ENCODE assay signal across 15 cellular contexts in the genomic region with DNA sequence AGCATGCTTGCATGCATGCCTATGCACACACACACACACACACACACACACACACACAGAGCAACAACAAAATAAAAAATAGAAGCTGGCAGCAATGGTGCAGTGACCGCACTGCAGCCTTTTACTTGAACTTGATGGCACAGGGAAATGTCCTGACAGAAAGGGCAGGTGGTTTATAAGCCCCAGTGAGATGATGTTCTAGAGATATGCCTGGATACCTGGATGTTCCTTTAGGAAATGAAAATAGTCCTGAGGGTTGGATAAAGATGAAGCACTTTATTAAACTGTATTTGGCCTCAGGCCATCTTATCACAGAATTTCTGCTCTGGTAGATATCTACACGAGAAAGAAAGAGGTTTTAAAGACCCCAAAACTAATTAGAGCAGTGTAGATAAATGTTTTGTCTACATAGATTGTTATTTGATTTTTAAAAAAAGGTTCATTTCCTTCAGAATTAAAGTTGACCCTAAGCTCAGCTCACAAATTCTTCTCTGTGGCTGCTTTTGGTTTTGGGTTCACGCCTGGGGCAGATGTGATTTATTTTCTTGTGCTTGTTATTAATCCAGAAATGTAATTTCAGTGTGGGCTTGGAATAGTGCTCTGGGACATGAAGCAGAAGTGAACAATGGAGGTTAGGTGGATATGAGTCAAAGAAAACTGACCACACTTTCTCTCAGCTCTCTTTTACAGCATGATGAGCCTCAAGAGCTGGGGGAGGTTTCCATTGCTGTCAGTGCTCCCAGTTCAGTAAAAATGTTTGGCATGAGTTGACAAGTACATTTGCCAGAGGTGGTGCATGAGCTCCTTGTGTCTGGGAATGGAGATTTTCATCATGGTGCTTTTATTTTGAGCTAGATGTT. TPM values are rescaled to one million over a fixed set of nuclear protein-coding genes. Genes with fewer than 3 reads are reported as not detected.
DNase-seq lines count a peak whose midpoint lies in the region; ATAC-seq, FAIRE-seq and TF ChIP-seq lines count a peak whose summit lies in the region.
"Had no signal": no experiment of that assay in that cellular context is flagged by ENCODE, and none has a peak within 500 bp of the region (broad histone marks: within the 10 kb centered on the region; RNA-seq: fewer than 3 reads in every experiment).

No MANE protein-coding gene starts in this region.

- FAIRE-seq in astrocyte (lab: Jason Lieb, UNC): peak; percentile 68
- FAIRE-seq: GM12892 had no signal

- WGBS in aorta, 2 donors: 38% methylated on average over 3 of the region's 3 CpGs

- ATAC-seq in left cardiac atrium (peak; percentile 64 to 89), aorta (ENCODE audit: low FRiP score) (peak; percentile 69)
- ATAC-seq in naive thymus-derived CD4-positive, alpha-beta T cell: no peak
- ATAC-seq: effector memory CD8-positive, alpha-beta T cell had no signal

- H3K4me1 Mint-ChIP-seq in astrocyte (ENCODE audit: low read depth, unreplicated experiment): peaks cover 21% of the 10 kb centered on the region
- H3K4me1 Mint-ChIP-seq in naive thymus-derived CD4-positive, alpha-beta T cell: peaks cover 0 to 8% (median 0%) of the 10 kb centered on the region in 7 donors
- no peaks in the 10 kb centered on the region for H3K4me1 Mint-ChIP-seq in activated T-helper 2 cell treated with anti-CD3 and anti-CD28 coated beads, Interferon-gamma antibody, Interleukin-2, Interleukin-4, amounts not matched to agents 10 μg/mL and 5 μg/mL and 100 μg/mL, durations not matched to agents 14 hours and 24 hours and 36 hours (ENCODE audit: low read depth)

- intact Hi-C loops in left cardiac atrium (cut with DNase I) (no loop called here), cardiac septum (cut with DNase I) (loop anchor here (5.0 kb wide), 1 partner anchor 74 kb away; no protein-coding TSS in a partner anchor), aorta (cut with DNase I) (no loop called here)
- intact Hi-C loops in naive thymus-derived CD4-positive, alpha-beta T cell (cut with micrococcal nuclease): no loop called here
- intact Hi-C loops in activated T-helper 2 cell treated with anti-CD3 and anti-CD28 coated beads, Interferon-gamma antibody, Interleukin-2, Interleukin-4, amounts not matched to agents 10 μg/mL and 5 μg/mL and 100 μg/mL, durations not matched to agents 14 hours and 24 hours and 36 hours (cut with micrococcal nuclease): no loop called here

- peaks cover 21% of the 10 kb centered on the region for H3K4me1 ChIP-seq in astrocyte (ENCODE audit: insufficient read depth, low read length)
- H3K4me1 ChIP-seq in aorta (ENCODE audit: control insufficient read depth in 1 of 2, insufficient read depth in 2 of 2, low read length in 2 of 2): no peaks in the 10 kb centered on the region
- no peaks in the 10 kb centered on the region for H3K4me1 ChIP-seq in naive thymus-derived CD4-positive, alpha-beta T cell (ENCODE audit: control insufficient read depth in 2 of 2, insufficient read depth in 2 of 2, low read length in 2 of 2)

- DNase-seq in left cardiac atrium (no peak), cardiac septum (ENCODE audit: low spot score) (no peak), astrocyte (ENCODE audit: low read depth) (peak; percentile 96), kidney epithelial cell (ENCODE audit: low read depth) (peak; percentile 53), aorta (no peak), GM10248 (ENCODE audit: extremely low spot score) (no peak)
- no peak for DNase-seq in naive thymus-derived CD4-positive, alpha-beta T cell
- no peak for DNase-seq in activated T-helper 2 cell treated with anti-CD3 and anti-CD28 coated beads, Interferon-gamma antibody, Interleukin-2, Interleukin-4, amounts not matched to agents 10 μg/mL and 5 μg/mL and 100 μg/mL, durations not matched to agents 14 hours and 24 hours and 36 hours (ENCODE audit: low spot score)
- DNase-seq: activated naive CD4-positive, alpha-beta T cell treated with Interleukin-2 at 50 U/mL for 16 hours; effector memory CD8-positive, alpha-beta T cell; MM.1S; WERI-Rb-1 had no signal

- peaks cover 4% of the 10 kb centered on the region for H3K9me3 Mint-ChIP-seq in astrocyte (ENCODE audit: unreplicated experiment)
- no peaks in the 10 kb centered on the region for H3K9me3 Mint-ChIP-seq in naive thymus-derived CD4-positive, alpha-beta T cell
- no peaks in the 10 kb centered on the region for H3K9me3 Mint-ChIP-seq in activated T-helper 2 cell treated with anti-CD3 and anti-CD28 coated beads, Interferon-gamma antibody, Interleukin-2, Interleukin-4, amounts not matched to agents 10 μg/mL and 5 μg/mL and 100 μg/mL, durations not matched to agents 14 hours and 24 hours and 36 hours
- H3K9me3 Mint-ChIP-seq: effector memory CD8-positive, alpha-beta T cell had no signal

- no peak for TF ChIP-seq CTCF in astrocyte (IDR thresholded peaks at IDR 0.05; ENCODE audit: insufficient read depth, low read depth, low read length)
- no peak for TF ChIP-seq CTCF in kidney epithelial cell (IDR thresholded peaks at IDR 0.05; ENCODE audit: insufficient read depth, low read length, poor library complexity, severe bottlenecking)
- no peak for TF ChIP-seq CTCF in GM10248 (IDR thresholded peaks at IDR 0.05; ENCODE audit: control extremely low read depth, extremely low read depth, low read depth, missing control alignments)

- H3K9ac ChIP-seq in astrocyte (ENCODE audit: low read length): no peak overlapping the region

- H3K4me3 ChIP-seq in astrocyte (ENCODE audit: insufficient read depth, low read depth, low read length) (no peak overlapping the region), kidney epithelial cell (ENCODE audit: low read depth, low read length) (no peak overlapping the region), aorta (ENCODE audit: low read length in 2 of 2) (no peak overlapping the region)
- no peak overlapping the region for H3K4me3 ChIP-seq in naive thymus-derived CD4-positive, alpha-beta T cell (ENCODE audit: low read length)

- POLR2A ChIA-PET in GM10248 (lab: Yijun Ruan, JAX): no interaction called here
- POLR2A ChIA-PET in naive thymus-derived CD4-positive, alpha-beta T cell (lab: Charles Lee): no interaction called here

- no peaks in the 10 kb centered on the region for H3K27me3 Mint-ChIP-seq in astrocyte (ENCODE audit: low read depth, unreplicated experiment)
- peaks cover 13 to 41% (median 26%) of the 10 kb centered on the region in 5 donors for H3K27me3 Mint-ChIP-seq in naive thymus-derived CD4-positive, alpha-beta T cell
- peaks cover 37% of the 10 kb centered on the region for H3K27me3 Mint-ChIP-seq in activated T-helper 2 cell treated with anti-CD3 and anti-CD28 coated beads, Interferon-gamma antibody, Interleukin-2, Interleukin-4, amounts not matched to agents 10 μg/mL and 5 μg/mL and 100 μg/mL, durations not matched to agents 14 hours and 24 hours and 36 hours (ENCODE audit: low read depth)

- H3K27ac ChIP-seq in astrocyte (ENCODE audit: low read depth, low read length): no peak overlapping the region
- no peak overlapping the region for H3K27ac ChIP-seq in aorta (ENCODE audit: low read depth in 1 of 2, low read length in 2 of 2)
- no peak overlapping the region for H3K27ac ChIP-seq in naive thymus-derived CD4-positive, alpha-beta T cell (ENCODE audit: low read depth, low read length)
- H3K27ac ChIP-seq: C4-2B, WERI-Rb-1 had no signal

- H3K36me3 ChIP-seq in astrocyte (ENCODE audit: insufficient read depth, low read length): no peaks in the 10 kb centered on the region
- H3K36me3 ChIP-seq in kidney epithelial cell (ENCODE audit: control insufficient read depth, insufficient read depth, low read length): no peaks in the 10 kb centered on the region
- no peaks in the 10 kb centered on the region for H3K36me3 ChIP-seq in aorta (ENCODE audit: control insufficient read depth in 1 of 2, insufficient read depth in 2 of 2, low read length in 1 of 2)
- no peaks in the 10 kb centered on the region for H3K36me3 ChIP-seq in naive thymus-derived CD4-positive, alpha-beta T cell (ENCODE audit: control insufficient read depth in 2 of 3, insufficient read depth in 3 of 3, low read length in 3 of 3)
- H3K36me3 ChIP-seq: WERI-Rb-1 had no signal

- H3K79me2 ChIP-seq in astrocyte (ENCODE audit: insufficient read depth, low read length): no peaks in the 10 kb centered on the region

- H4K20me1 ChIP-seq in astrocyte (ENCODE audit: insufficient read depth, low read length): no peaks in the 10 kb centered on the region

- CTCF ChIA-PET in GM10248 (lab: Yijun Ruan, JAX): interaction anchor here (0.9 kb wide), 2 partner anchors 11 to 14 kb away, joined by 3 read pairs; no protein-coding TSS in a partner anchor
- CTCF ChIA-PET in naive thymus-derived CD4-positive, alpha-beta T cell (lab: Charles Lee): no interaction called here

- no peak overlapping the region for H2AFZ ChIP-seq in astrocyte (ENCODE audit: low read depth, low read length)

- peak overlapping the region; percentile 17 for H3K4me2 ChIP-seq in astrocyte (ENCODE audit: low read length)

- H3K27me3 ChIP-seq in astrocyte (ENCODE audit: insufficient read depth, low read length): no peaks in the 10 kb centered on the region
- H3K27me3 ChIP-seq in kidney epithelial cell (ENCODE audit: control insufficient read depth, insufficient read depth, low read length): no peaks in the 10 kb centered on the region
- no peaks in the 10 kb centered on the region for H3K27me3 ChIP-seq in aorta (ENCODE audit: control insufficient read depth in 1 of 2, insufficient read depth in 2 of 2, low read length in 1 of 2)
- H3K27me3 ChIP-seq in naive thymus-derived CD4-positive, alpha-beta T cell (ENCODE audit: control insufficient read depth in 2 of 2, insufficient read depth in 2 of 2, low read length in 2 of 2): no peaks in the 10 kb centered on the region

- no peaks in the 10 kb centered on the region for H3K36me3 Mint-ChIP-seq in astrocyte (ENCODE audit: low read depth, unreplicated experiment)
- H3K36me3 Mint-ChIP-seq in naive thymus-derived CD4-positive, alpha-beta T cell: no peaks in the 10 kb centered on the region
- no peaks in the 10 kb centered on the region for H3K36me3 Mint-ChIP-seq in activated T-helper 2 cell treated with anti-CD3 and anti-CD28 coated beads, Interferon-gamma antibody, Interleukin-2, Interleukin-4, amounts not matched to agents 10 μg/mL and 5 μg/mL and 100 μg/mL, durations not matched to agents 14 hours and 24 hours and 36 hours (ENCODE audit: low read depth)

- peak overlapping the region; percentile 22 for H3K4me3 Mint-ChIP-seq in astrocyte (ENCODE audit: unreplicated experiment)
- H3K4me3 Mint-ChIP-seq in naive thymus-derived CD4-positive, alpha-beta T cell: no peak overlapping the region
- no peak overlapping the region for H3K4me3 Mint-ChIP-seq in activated T-helper 2 cell treated with anti-CD3 and anti-CD28 coated beads, Interferon-gamma antibody, Interleukin-2, Interleukin-4, amounts not matched to agents 10 μg/mL and 5 μg/mL and 100 μg/mL, durations not matched to agents 14 hours and 24 hours and 36 hours (ENCODE audit: low read depth)
- H3K4me3 Mint-ChIP-seq: effector memory CD8-positive, alpha-beta T cell had no signal

- no peaks in the 10 kb centered on the region for H3K9me3 ChIP-seq in astrocyte (ENCODE audit: insufficient read depth, low read depth, low read length)
- no peaks in the 10 kb centered on the region for H3K9me3 ChIP-seq in aorta (ENCODE audit: control insufficient read depth, low read length)
- no peaks in the 10 kb centered on the region for H3K9me3 ChIP-seq in naive thymus-derived CD4-positive, alpha-beta T cell (ENCODE audit: control insufficient read depth in 2 of 3, low read length in 3 of 3)

- peak overlapping the region; percentile 64 for H3K27ac Mint-ChIP-seq in astrocyte (ENCODE audit: unreplicated experiment)
- no peak overlapping the region for H3K27ac Mint-ChIP-seq in naive thymus-derived CD4-positive, alpha-beta T cell
- H3K27ac Mint-ChIP-seq in activated T-helper 2 cell treated with anti-CD3 and anti-CD28 coated beads, Interferon-gamma antibody, Interleukin-2, Interleukin-4, amounts not matched to agents 10 μg/mL and 5 μg/mL and 100 μg/mL, durations not matched to agents 14 hours and 24 hours and 36 hours: no peak overlapping the region
- H3K27ac Mint-ChIP-seq: effector memory CD8-positive, alpha-beta T cell had no signal

RNA-seq across cellular contexts. Expression of gene ADAM30, which starts 22.9 kb away (rescaled TPM):
- not detected for total RNA-seq in left cardiac atrium
- 0.11 TPM for total RNA-seq in cardiac septum
- not detected in 2 replicates for total RNA-seq in astrocyte
- not detected in 2 replicates for total RNA-seq in kidney epithelial cell
- not detected for total RNA-seq in aorta
- polyA plus RNA-seq in aorta: not detected
- not detected for total RNA-seq in naive thymus-derived CD4-positive, alpha-beta T cell
- polyA plus RNA-seq in naive thymus-derived CD4-positive, alpha-beta T cell: under 1 TPM in 1 of 2 donors, not detected in 1; 0.20 TPM
- not detected in 2 replicates for total RNA-seq in activated T-helper 2 cell treated with anti-CD3 and anti-CD28 coated beads, Interferon-gamma antibody, Interleukin-2, Interleukin-4, amounts not matched to agents 10 μg/mL and 5 μg/mL and 100 μg/mL, durations not matched to agents 14 hours and 24 hours and 36 hours
- total RNA-seq: subcutaneous adipose tissue had no signal

Comparison
In these comparisons a context has a peak if more than half of its experiments do, and no peak if none do; other contexts are left out.
1. DNase-seq: peak in astrocyte (single experiment) and kidney epithelial cell (single experiment); none in left cardiac atrium (single experiment), cardiac septum (single experiment), aorta (0 of 2), GM10248 (single experiment), naive thymus-derived CD4-positive, alpha-beta T cell (0 of 9) and activated T-helper 2 cell treated with anti-CD3 and anti-CD28 coated beads, Interferon-gamma antibody, Interleukin-2, Interleukin-4, amounts not matched to agents 10 μg/mL and 5 μg/mL and 100 μg/mL, durations not matched to agents 14 hours and 24 hours and 36 hours (single experiment).